1 cellular context compared by ENCODE assay signal in the genomic region with DNA sequence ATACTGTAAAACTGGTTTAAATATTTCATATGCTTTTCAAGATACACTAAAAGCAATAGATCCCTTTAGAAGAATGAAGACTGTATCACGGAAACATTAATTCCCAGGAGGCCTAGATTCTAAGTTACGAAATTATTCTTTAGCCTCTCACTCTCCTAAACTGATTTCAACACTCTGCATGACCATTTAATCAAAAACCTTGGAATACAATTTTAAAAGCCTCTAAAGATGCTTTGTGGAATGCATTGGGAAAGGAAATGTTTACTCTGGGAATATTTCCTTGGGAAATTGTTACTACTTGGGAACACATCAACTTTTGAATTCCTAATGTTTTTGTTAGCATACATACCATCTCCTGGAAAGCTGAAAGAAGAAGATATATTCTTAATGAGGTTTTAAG.
TF ChIP-seq lines count a peak whose summit lies in the region.

No MANE protein-coding gene starts in this region.

TF ChIP-seq in WTC11, 78 proteins besides CTCF, POLR2A, EP300 and RAD21 (continued from another document):
- TF ChIP-seq ATF1 (CRISPR knock-in tag; IDR thresholded peaks at IDR 0.05) = no peak
